20 cellular contexts compared by ENCODE assay signal in the genomic region with DNA sequence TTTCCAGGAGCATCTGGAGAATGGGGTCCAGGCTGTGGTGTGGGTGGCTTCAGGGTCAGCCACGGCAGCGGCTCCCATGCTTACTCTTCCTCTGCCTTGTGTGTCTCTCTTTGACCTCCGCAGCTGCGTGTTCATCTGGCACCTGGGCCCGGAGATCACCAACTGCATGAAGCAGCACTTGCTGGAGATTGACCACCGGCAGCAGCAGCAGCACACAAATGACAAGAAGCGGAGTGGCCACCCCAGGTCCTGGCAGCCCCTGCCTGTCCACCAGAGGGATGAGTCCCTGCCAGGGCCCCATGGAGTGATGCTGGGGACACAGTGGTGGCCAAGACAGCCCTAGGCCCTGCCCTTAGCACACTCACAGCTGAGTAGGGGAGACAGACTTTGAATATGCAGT. TPM values are rescaled to one million over a fixed set of nuclear protein-coding genes. Genes with fewer than 3 reads are reported as not detected.
A peak's percentile ranks its signal among the peaks of the same experiment; 100 is the strongest.
DNase-seq lines count a peak whose midpoint lies in the region; ATAC-seq and TF ChIP-seq lines count a peak whose summit lies in the region.
"Had no signal": no experiment of that assay in that cellular context is flagged by ENCODE, and none has a peak within 500 bp of the region (broad histone marks: within the 10 kb centered on the region; RNA-seq: fewer than 3 reads in every experiment).

No MANE protein-coding gene starts in this region.

- DNase-seq in activated T-cell treated with anti-CD3 and anti-CD28 coated beads, Interleukin-2, amount 50 U/mL, for 72 hours = no peak
- no peak for DNase-seq in activated T-cell treated with anti-CD3 and anti-CD28 coated beads, Interleukin-2, amount 50 U/mL, for 48 hours
- no peak for DNase-seq in activated CD4-positive, alpha-beta memory T cell treated with anti-CD3 and anti-CD28 coated beads, Interleukin-2, amount 10 ng/mL, durations not matched to agents 7 days and 5 days
- DNase-seq in caudate nucleus (lab: John Stamatoyannopoulos, UW) (no peak), NCI-H1417 treated with DMSO at 0.1 percent for 48 hours (lab: John Stamatoyannopoulos, UW) (no peak), AG08395 (ENCODE audit: low spot score) (no peak), upper lobe of left lung (no peak)
- no peak for DNase-seq in stimulated activated naive B cell treated with anti-CD40 and anti-IgM and Interleukin-4, amounts not matched to agents 10 μg/mL and 1 μg/mL and 100 μg/mL, for 72 hours
- DNase-seq: ACHN; CD4-positive, alpha-beta T cell; DMS79 treated with DMSO at 0.1 percent for 48 hours; KG1; NCI-H1048; NCI-H1694 treated with DMSO at 0.1 percent for 48 hours; NCI-H345; NCI-H748 treated with DMSO at 0.1 percent for 48 hours; PC-3 had no signal

- TF ChIP-seq POLR2A in upper lobe of left lung (IDR thresholded peaks at IDR 0.05) = no peak

- no peak for TF ChIP-seq CTCF in upper lobe of left lung (IDR thresholded peaks at IDR 0.05)

- WGBS in upper lobe of left lung, 2 donors = 91 to 100% methylated on average over 4 to 5 of the region's 7 CpGs

- H3K9me3 ChIP-seq in upper lobe of left lung = no peaks in the 10 kb centered on the region

- CTCF ChIA-PET in activated CD4-positive, alpha-beta memory T cell treated with anti-CD3 and anti-CD28 coated beads, Interleukin-2, amount 10 ng/mL, durations not matched to agents 7 days and 5 days (lab: Charles Lee) = no interaction called here

- peak overlapping the region; percentile 30 for H3K27ac ChIP-seq in caudate nucleus (ENCODE audit: low read depth, low read length)
- no peak overlapping the region for H3K27ac ChIP-seq in upper lobe of left lung
- H3K27ac ChIP-seq: GM23248, HL-60 had no signal

- H3K27ac Mint-ChIP-seq in activated T-cell treated with anti-CD3 and anti-CD28 coated beads, Interleukin-2, amount 50 U/mL, for 72 hours = peak overlapping the region; percentile 63
- peak overlapping the region; percentile 42 for H3K27ac Mint-ChIP-seq in activated CD4-positive, alpha-beta memory T cell treated with anti-CD3 and anti-CD28 coated beads, Interleukin-2, amount 10 ng/mL, durations not matched to agents 7 days and 5 days
- peak overlapping the region; percentile 71 for H3K27ac Mint-ChIP-seq in stimulated activated naive B cell treated with anti-CD40 and anti-IgM and Interleukin-4, amounts not matched to agents 10 μg/mL and 1 μg/mL and 100 μg/mL, for 72 hours
- H3K27ac Mint-ChIP-seq: B cell; CD4-positive, alpha-beta T cell had no signal

- peaks cover 0 to 8% (median 0%) of the 10 kb centered on the region in 4 donors for H3K36me3 ChIP-seq in upper lobe of left lung

- peak; percentile 2 to 8 for ATAC-seq in activated T-cell treated with anti-CD3 and anti-CD28 coated beads, Interleukin-2, amount 50 U/mL, for 72 hours (replicated peaks in 1 of 2)
- peak in 1 of 2 donors; percentile 13 for ATAC-seq in stimulated activated naive B cell treated with anti-CD40 and anti-IgM and Interleukin-4, amounts not matched to agents 10 μg/mL and 1 μg/mL and 100 μg/mL, for 72 hours (replicated peaks)
- ATAC-seq in upper lobe of left lung (ENCODE audit: low FRiP score in 2 of 2) = no peak
- ATAC-seq: PC-3 had no signal

- no peaks in the 10 kb centered on the region for H3K4me1 ChIP-seq in upper lobe of left lung

- no peak overlapping the region for H3K4me3 ChIP-seq in upper lobe of left lung
- H3K4me3 ChIP-seq: GM23248 had no signal

- H3K4me3 Mint-ChIP-seq in activated T-cell treated with anti-CD3 and anti-CD28 coated beads, Interleukin-2, amount 50 U/mL, for 72 hours = peak overlapping the region; percentile 52 to 69
- no peak overlapping the region for H3K4me3 Mint-ChIP-seq in activated CD4-positive, alpha-beta memory T cell treated with anti-CD3 and anti-CD28 coated beads, Interleukin-2, amount 10 ng/mL, durations not matched to agents 7 days and 5 days
- no peak overlapping the region for H3K4me3 Mint-ChIP-seq in stimulated activated naive B cell treated with anti-CD40 and anti-IgM and Interleukin-4, amounts not matched to agents 10 μg/mL and 1 μg/mL and 100 μg/mL, for 72 hours
- H3K4me3 Mint-ChIP-seq: B cell; CD4-positive, alpha-beta T cell had no signal

- no peak for TF ChIP-seq EP300 in upper lobe of left lung (IDR thresholded peaks at IDR 0.05)

- no peaks in the 10 kb centered on the region for H3K27me3 Mint-ChIP-seq in activated T-cell treated with anti-CD3 and anti-CD28 coated beads, Interleukin-2, amount 50 U/mL, for 72 hours (ENCODE audit: low read depth)
- no peaks in the 10 kb centered on the region for H3K27me3 Mint-ChIP-seq in activated CD4-positive, alpha-beta memory T cell treated with anti-CD3 and anti-CD28 coated beads, Interleukin-2, amount 10 ng/mL, durations not matched to agents 7 days and 5 days
- H3K27me3 Mint-ChIP-seq in stimulated activated naive B cell treated with anti-CD40 and anti-IgM and Interleukin-4, amounts not matched to agents 10 μg/mL and 1 μg/mL and 100 μg/mL, for 72 hours = no peaks in the 10 kb centered on the region
- H3K27me3 Mint-ChIP-seq: B cell; CD4-positive, alpha-beta T cell had no signal

- H3K36me3 Mint-ChIP-seq in activated T-cell treated with anti-CD3 and anti-CD28 coated beads, Interleukin-2, amount 50 U/mL, for 72 hours (ENCODE audit: insufficient read depth in 2 of 2) = peaks cover 12 to 15% of the 10 kb centered on the region in 2 donors
- peaks cover 60% of the 10 kb centered on the region for H3K36me3 Mint-ChIP-seq in activated CD4-positive, alpha-beta memory T cell treated with anti-CD3 and anti-CD28 coated beads, Interleukin-2, amount 10 ng/mL, durations not matched to agents 7 days and 5 days (ENCODE audit: low read depth)
- H3K36me3 Mint-ChIP-seq in stimulated activated naive B cell treated with anti-CD40 and anti-IgM and Interleukin-4, amounts not matched to agents 10 μg/mL and 1 μg/mL and 100 μg/mL, for 72 hours = peaks cover 16 to 34% of the 10 kb centered on the region in 2 donors

- peaks cover 17% of the 10 kb centered on the region for H3K4me1 Mint-ChIP-seq in activated T-cell treated with anti-CD3 and anti-CD28 coated beads, Interleukin-2, amount 50 U/mL, for 72 hours (ENCODE audit: low read depth)
- peaks cover 12% of the 10 kb centered on the region for H3K4me1 Mint-ChIP-seq in activated CD4-positive, alpha-beta memory T cell treated with anti-CD3 and anti-CD28 coated beads, Interleukin-2, amount 10 ng/mL, durations not matched to agents 7 days and 5 days
- peaks cover 13 to 15% of the 10 kb centered on the region in 2 donors for H3K4me1 Mint-ChIP-seq in stimulated activated naive B cell treated with anti-CD40 and anti-IgM and Interleukin-4, amounts not matched to agents 10 μg/mL and 1 μg/mL and 100 μg/mL, for 72 hours
- H3K4me1 Mint-ChIP-seq: B cell had no signal

- no peaks in the 10 kb centered on the region for H3K9me3 Mint-ChIP-seq in activated T-cell treated with anti-CD3 and anti-CD28 coated beads, Interleukin-2, amount 50 U/mL, for 72 hours
- H3K9me3 Mint-ChIP-seq in activated CD4-positive, alpha-beta memory T cell treated with anti-CD3 and anti-CD28 coated beads, Interleukin-2, amount 10 ng/mL, durations not matched to agents 7 days and 5 days = no peaks in the 10 kb centered on the region
- H3K9me3 Mint-ChIP-seq in stimulated activated naive B cell treated with anti-CD40 and anti-IgM and Interleukin-4, amounts not matched to agents 10 μg/mL and 1 μg/mL and 100 μg/mL, for 72 hours = no peaks in the 10 kb centered on the region
- H3K9me3 Mint-ChIP-seq: CD4-positive, alpha-beta T cell had no signal

- no peaks in the 10 kb centered on the region for H3K27me3 ChIP-seq in upper lobe of left lung

- POLR2A ChIA-PET in activated CD4-positive, alpha-beta memory T cell treated with anti-CD3 and anti-CD28 coated beads, Interleukin-2, amount 10 ng/mL, durations not matched to agents 7 days and 5 days (lab: Charles Lee) = no interaction called here

RNA-seq across cellular contexts. Expression of gene OVOL3, which starts 18.4 kb away (rescaled TPM):
- total RNA-seq in activated T-cell treated with anti-CD3 and anti-CD28 coated beads, Interleukin-2, amount 50 U/mL, for 72 hours = under 1 TPM in 1 of 2 donors, not detected in 1; 0.39 TPM
- total RNA-seq in activated CD4-positive, alpha-beta memory T cell treated with anti-CD3 and anti-CD28 coated beads, Interleukin-2, amount 10 ng/mL, durations not matched to agents 7 days and 5 days = not detected
- total RNA-seq in upper lobe of left lung = not detected
- total RNA-seq: B cell; CD4-positive, alpha-beta T cell; GM23248; PC-3 had no signal

RNA-seq across cellular contexts. Expression of gene POLR2I, which starts 22.1 kb away (rescaled TPM):
- total RNA-seq in activated T-cell treated with anti-CD3 and anti-CD28 coated beads, Interleukin-2, amount 50 U/mL, for 72 hours = 10 to 100 TPM; 38.6 to 55.0 TPM
- total RNA-seq in activated CD4-positive, alpha-beta memory T cell treated with anti-CD3 and anti-CD28 coated beads, Interleukin-2, amount 10 ng/mL, durations not matched to agents 7 days and 5 days = 10 to 100 TPM; 47.3 to 57.4 TPM
- total RNA-seq in upper lobe of left lung = 10 to 100 TPM; 36.2 to 81.7 (median 53.7) TPM

RNA-seq across cellular contexts. Expression of gene TBCB, which starts 22.7 kb away (rescaled TPM):
- total RNA-seq in activated T-cell treated with anti-CD3 and anti-CD28 coated beads, Interleukin-2, amount 50 U/mL, for 72 hours = 10 to 100 TPM; 86.2 to 86.8 TPM
- total RNA-seq in activated CD4-positive, alpha-beta memory T cell treated with anti-CD3 and anti-CD28 coated beads, Interleukin-2, amount 10 ng/mL, durations not matched to agents 7 days and 5 days = 100 to 1,000 TPM; 185 to 200 TPM
- 100 to 1,000 TPM in 4 of 6 donors, 10 to 100 TPM in 2; 31.4 to 151 (median 109) TPM for total RNA-seq in upper lobe of left lung

RNA-seq across cellular contexts. Expression of gene WDR62, which starts 37.9 kb away (rescaled TPM):
- 10 to 100 TPM; 19.8 to 21.6 TPM for total RNA-seq in activated T-cell treated with anti-CD3 and anti-CD28 coated beads, Interleukin-2, amount 50 U/mL, for 72 hours
- 10 to 100 TPM; 24.1 to 25.0 TPM for total RNA-seq in activated CD4-positive, alpha-beta memory T cell treated with anti-CD3 and anti-CD28 coated beads, Interleukin-2, amount 10 ng/mL, durations not matched to agents 7 days and 5 days
- 1 to 10 TPM in 5 of 6 donors, under 1 TPM in 1; 1.00 to 7.6 (median 2.4) TPM for total RNA-seq in upper lobe of left lung

RNA-seq across cellular contexts. Expression of gene THAP8, which starts 38.5 kb away (rescaled TPM):
- total RNA-seq in activated T-cell treated with anti-CD3 and anti-CD28 coated beads, Interleukin-2, amount 50 U/mL, for 72 hours = 1 to 10 TPM; 1.1 to 1.3 TPM
- 1 to 10 TPM; 5.7 TPM for total RNA-seq in activated CD4-positive, alpha-beta memory T cell treated with anti-CD3 and anti-CD28 coated beads, Interleukin-2, amount 10 ng/mL, durations not matched to agents 7 days and 5 days
- total RNA-seq in upper lobe of left lung = 10 to 100 TPM in 1 of 6 donors, 1 to 10 TPM in 5; 2.4 to 10.5 (median 7.8) TPM

Comparison
In these comparisons a context has a peak if more than half of its experiments do, and no peak if none do; other contexts are left out.
1. ATAC-seq: peak in activated T-cell treated with anti-CD3 and anti-CD28 coated beads, Interleukin-2, amount 50 U/mL, for 72 hours (2 of 2); none in upper lobe of left lung (0 of 2).
2. H3K4me3 Mint-ChIP-seq: peak in activated T-cell treated with anti-CD3 and anti-CD28 coated beads, Interleukin-2, amount 50 U/mL, for 72 hours (2 of 2); none in activated CD4-positive, alpha-beta memory T cell treated with anti-CD3 and anti-CD28 coated beads, Interleukin-2, amount 10 ng/mL, durations not matched to agents 7 days and 5 days (single experiment) and stimulated activated naive B cell treated with anti-CD40 and anti-IgM and Interleukin-4, amounts not matched to agents 10 μg/mL and 1 μg/mL and 100 μg/mL, for 72 hours (0 of 2).
3. Peak in every context shown above with its lines, with median percentiles within 50 percentile points of each other: H3K27ac Mint-ChIP-seq.